ENCODE assay signal across 15 cellular contexts in genomic region chr1:37338658-37339057, GRCh38.
DNase-seq lines count a peak whose midpoint lies in the region; ATAC-seq and TF ChIP-seq lines count a peak whose summit lies in the region.
"Had no signal": no experiment of that assay in that cellular context is flagged by ENCODE, and none has a peak within 500 bp of the region (broad histone marks: within the 10 kb centered on the region; RNA-seq: fewer than 3 reads in every experiment).

No MANE protein-coding gene starts in this region.

- peak; percentile 40 for DNase-seq in DMS79 (lab: John Stamatoyannopoulos, UW)
- DNase-seq in NCI-H2171 treated with DMSO at 0.1 percent for 48 hours (lab: John Stamatoyannopoulos, UW) = peak; percentile 93
- DNase-seq in nucleus accumbens (lab: John Stamatoyannopoulos, UW) = peak in 44 of 56 donors; percentile 6 to 72 (median 50)
- no peak for DNase-seq in ureter (ENCODE audit: low spot score)
- DNase-seq in retina = no peak
- no peak for DNase-seq in islet precursor cell
- DNase-seq: activated CD4-positive, alpha-beta T cell treated with anti-CD3 and anti-CD28 coated beads, Interleukin-2, amount 10 ng/mL, durations not matched to agents 7 days and 5 days; gastrocnemius medialis; H7; naive B cell; NK-92 treated with Interleukin-12 subunit alpha and Interleukin-12 subunit beta, amount 100 ng/mL, for 24 hours; spleen; SW 1271 had no signal

- ATAC-seq in SK-N-SH treated with all-trans-retinoic acid at 6 μM for 48 hours = no peak; the same call in 2 of the 3 replicates
- ATAC-seq in GM18873 (IDR thresholded peaks at IDR 0.05; ENCODE audit: low FRiP score, unreplicated experiment) = no peak
- ATAC-seq: gastrocnemius medialis had no signal

TF ChIP-seq in SK-N-SH treated with all-trans-retinoic acid at 6 μM for 48 hours, 23 proteins besides CTCF, POLR2A, EP300 and RAD21:
- TF ChIP-seq, protein P1, sequence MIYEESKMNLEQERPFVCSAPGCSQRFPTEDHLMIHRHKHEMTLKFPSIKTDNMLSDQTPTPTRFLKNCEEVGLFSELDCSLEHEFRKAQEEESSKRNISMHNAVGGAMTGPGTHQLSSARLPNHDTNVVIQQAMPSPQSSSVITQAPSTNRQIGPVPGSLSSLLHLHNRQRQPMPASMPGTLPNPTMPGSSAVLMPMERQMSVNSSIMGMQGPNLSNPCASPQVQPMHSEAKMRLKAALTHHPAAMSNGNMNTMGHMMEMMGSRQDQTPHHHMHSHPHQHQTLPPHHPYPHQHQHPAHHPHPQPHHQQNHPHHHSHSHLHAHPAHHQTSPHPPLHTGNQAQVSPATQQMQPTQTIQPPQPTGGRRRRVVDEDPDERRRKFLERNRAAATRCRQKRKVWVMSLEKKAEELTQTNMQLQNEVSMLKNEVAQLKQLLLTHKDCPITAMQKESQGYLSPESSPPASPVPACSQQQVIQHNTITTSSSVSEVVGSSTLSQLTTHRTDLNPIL (CRISPR knock-in tag; IDR thresholded peaks at IDR 0.05; ENCODE audit: low read depth) = no peak
- TF ChIP-seq TCF4 (CRISPR knock-in tag; IDR thresholded peaks at IDR 0.05; ENCODE audit: borderline replicate concordance) = peak; percentile 16; the same call in 1 of the 2 replicates

Comparison
In these comparisons a context has a peak if more than half of its experiments do, and no peak if none do; other contexts are left out.
1. DNase-seq: peak in DMS79 (single experiment), NCI-H2171 treated with DMSO at 0.1 percent for 48 hours (single experiment) and nucleus accumbens (44 of 56); none in ureter (single experiment), retina (single experiment) and islet precursor cell (single experiment).